1 cellular context compared by ENCODE assay signal in the genomic region with DNA sequence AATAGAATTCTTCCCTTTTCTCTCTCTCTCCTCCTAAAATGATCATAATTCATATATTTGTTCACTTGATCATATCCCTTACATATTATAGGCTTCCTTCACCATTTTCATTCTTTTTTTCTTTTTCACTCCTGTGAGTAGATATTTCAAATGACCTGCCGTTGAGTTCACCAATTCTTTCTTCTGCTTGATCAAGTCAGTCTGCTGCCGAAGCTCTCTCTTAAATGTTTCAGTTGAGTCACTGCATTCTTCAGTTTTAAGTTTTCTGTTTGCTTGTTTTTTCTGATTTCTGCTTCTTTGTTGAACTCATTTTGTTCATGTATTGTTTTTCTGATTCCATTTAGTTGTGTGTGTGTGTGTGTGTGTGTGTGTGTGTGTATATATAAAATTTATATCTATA.
TF ChIP-seq lines count a peak whose summit lies in the region.

No MANE protein-coding gene starts in this region.

TF ChIP-seq in K562, 482 proteins besides CTCF, POLR2A, EP300 and RAD21:
- no peak for TF ChIP-seq NR3C1 (CRISPR knock-in tag; IDR thresholded peaks at IDR 0.05)
- 0 out of 2 replicates have a peak, but pooled peaks have one; percentile 9 for TF ChIP-seq FOSL1 (tag; conservative IDR thresholded peaks at IDR 0.05)
